Comparison of ENCODE assay signal across 1 cellular context in the genomic region with DNA sequence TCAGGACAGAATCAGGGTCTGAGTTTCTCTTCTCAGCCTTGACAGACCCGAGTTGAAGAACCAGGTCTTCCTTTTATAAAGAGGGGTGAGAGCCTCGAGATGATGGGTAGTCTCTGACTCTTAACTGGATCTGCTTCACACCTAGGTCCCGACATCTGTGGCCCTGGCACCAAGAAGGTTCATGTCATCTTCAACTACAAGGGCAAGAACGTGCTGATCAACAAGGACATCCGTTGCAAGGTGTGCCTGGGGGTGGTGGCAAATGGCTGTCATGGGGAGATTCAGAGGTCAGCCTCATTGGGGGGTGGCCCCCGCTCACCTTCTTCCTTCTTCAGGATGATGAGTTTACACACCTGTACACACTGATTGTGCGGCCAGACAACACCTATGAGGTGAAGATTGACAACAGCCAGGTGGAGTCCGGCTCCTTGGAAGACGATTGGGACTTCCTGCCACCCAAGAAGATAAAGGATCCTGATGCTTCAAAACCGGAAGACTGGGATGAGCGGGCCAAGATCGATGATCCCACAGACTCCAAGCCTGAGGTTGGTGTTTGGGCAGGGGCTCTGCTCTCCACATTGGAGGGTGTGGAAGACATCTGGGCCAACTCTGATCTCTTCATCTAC.
TF ChIP-seq lines count a peak whose summit lies in the region.

No MANE protein-coding gene starts in this region.

TF ChIP-seq in GM23338, 12 proteins besides CTCF, POLR2A, EP300 and RAD21 (continued from another document):
- TF ChIP-seq EZH2phosphoT487 (IDR thresholded peaks at IDR 0.05; ENCODE audit: unreplicated experiment), result no peak
- TF ChIP-seq, protein P1, sequence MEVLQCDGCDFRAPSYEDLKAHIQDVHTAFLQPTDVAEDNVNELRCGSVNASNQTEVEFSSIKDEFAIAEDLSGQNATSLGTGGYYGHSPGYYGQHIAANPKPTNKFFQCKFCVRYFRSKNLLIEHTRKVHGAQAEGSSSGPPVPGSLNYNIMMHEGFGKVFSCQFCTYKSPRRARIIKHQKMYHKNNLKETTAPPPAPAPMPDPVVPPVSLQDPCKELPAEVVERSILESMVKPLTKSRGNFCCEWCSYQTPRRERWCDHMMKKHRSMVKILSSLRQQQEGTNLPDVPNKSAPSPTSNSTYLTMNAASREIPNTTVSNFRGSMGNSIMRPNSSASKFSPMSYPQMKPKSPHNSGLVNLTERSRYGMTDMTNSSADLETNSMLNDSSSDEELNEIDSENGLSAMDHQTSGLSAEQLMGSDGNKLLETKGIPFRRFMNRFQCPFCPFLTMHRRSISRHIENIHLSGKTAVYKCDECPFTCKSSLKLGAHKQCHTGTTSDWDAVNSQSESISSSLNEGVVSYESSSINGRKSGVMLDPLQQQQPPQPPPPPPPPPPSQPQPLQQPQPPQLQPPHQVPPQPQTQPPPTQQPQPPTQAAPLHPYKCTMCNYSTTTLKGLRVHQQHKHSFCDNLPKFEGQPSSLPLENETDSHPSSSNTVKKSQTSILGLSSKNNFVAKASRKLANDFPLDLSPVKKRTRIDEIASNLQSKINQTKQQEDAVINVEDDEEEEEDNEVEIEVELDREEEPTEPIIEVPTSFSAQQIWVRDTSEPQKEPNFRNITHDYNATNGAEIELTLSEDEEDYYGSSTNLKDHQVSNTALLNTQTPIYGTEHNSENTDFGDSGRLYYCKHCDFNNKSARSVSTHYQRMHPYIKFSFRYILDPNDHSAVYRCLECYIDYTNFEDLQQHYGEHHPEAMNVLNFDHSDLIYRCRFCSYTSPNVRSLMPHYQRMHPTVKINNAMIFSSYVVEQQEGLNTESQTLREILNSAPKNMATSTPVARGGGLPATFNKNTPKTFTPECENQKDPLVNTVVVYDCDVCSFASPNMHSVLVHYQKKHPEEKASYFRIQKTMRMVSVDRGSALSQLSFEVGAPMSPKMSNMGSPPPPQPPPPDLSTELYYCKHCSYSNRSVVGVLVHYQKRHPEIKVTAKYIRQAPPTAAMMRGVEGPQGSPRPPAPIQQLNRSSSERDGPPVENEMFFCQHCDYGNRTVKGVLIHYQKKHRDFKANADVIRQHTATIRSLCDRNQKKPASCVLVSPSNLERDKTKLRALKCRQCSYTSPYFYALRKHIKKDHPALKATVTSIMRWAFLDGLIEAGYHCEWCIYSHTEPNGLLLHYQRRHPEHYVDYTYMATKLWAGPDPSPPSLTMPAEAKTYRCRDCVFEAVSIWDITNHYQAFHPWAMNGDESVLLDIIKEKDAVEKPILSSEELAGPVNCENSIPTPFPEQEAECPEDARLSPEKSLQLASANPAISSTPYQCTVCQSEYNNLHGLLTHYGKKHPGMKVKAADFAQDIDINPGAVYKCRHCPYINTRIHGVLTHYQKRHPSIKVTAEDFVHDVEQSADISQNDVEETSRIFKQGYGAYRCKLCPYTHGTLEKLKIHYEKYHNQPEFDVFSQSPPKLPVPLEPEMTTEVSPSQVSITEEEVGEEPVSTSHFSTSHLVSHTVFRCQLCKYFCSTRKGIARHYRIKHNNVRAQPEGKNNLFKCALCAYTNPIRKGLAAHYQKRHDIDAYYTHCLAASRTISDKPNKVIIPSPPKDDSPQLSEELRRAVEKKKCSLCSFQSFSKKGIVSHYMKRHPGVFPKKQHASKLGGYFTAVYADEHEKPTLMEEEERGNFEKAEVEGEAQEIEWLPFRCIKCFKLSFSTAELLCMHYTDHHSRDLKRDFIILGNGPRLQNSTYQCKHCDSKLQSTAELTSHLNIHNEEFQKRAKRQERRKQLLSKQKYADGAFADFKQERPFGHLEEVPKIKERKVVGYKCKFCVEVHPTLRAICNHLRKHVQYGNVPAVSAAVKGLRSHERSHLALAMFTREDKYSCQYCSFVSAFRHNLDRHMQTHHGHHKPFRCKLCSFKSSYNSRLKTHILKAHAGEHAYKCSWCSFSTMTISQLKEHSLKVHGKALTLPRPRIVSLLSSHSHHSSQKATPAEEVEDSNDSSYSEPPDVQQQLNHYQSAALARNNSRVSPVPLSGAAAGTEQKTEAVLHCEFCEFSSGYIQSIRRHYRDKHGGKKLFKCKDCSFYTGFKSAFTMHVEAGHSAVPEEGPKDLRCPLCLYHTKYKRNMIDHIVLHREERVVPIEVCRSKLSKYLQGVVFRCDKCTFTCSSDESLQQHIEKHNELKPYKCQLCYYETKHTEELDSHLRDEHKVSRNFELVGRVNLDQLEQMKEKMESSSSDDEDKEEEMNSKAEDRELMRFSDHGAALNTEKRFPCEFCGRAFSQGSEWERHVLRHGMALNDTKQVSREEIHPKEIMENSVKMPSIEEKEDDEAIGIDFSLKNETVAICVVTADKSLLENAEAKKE (CRISPR knock-in tag; IDR thresholded peaks at IDR 0.05), result no peak
- no peak for TF ChIP-seq JUNB (IDR thresholded peaks at IDR 0.05; ENCODE audit: unreplicated experiment)
- TF ChIP-seq ZNF331 (CRISPR knock-in tag; IDR thresholded peaks at IDR 0.05; ENCODE audit: low read depth), result no peak
- no peak for TF ChIP-seq STAT1 (IDR thresholded peaks at IDR 0.05; ENCODE audit: unreplicated experiment)
- no peak for TF ChIP-seq CREB1 (CRISPR knock-in tag; IDR thresholded peaks at IDR 0.05; ENCODE audit: low read depth)
TF ChIP-seq in GM23338: peak in this region for 0.
